6 cellular contexts compared by ENCODE assay signal in genomic region chr3:49812916-49813496, GRCh38. TPM values are rescaled to one million over a fixed set of nuclear protein-coding genes. Genes with fewer than 3 reads are reported as not detected.
A peak's percentile ranks its signal among the peaks of the same experiment; 100 is the strongest.
DNase-seq lines count a peak whose midpoint lies in the region; ATAC-seq and TF ChIP-seq lines count a peak whose summit lies in the region.

No MANE protein-coding gene starts in this region.

- peak overlapping the region; percentile 64 to 65 for H3K27ac ChIP-seq in liver (ENCODE audit: low read depth in 1 of 2, low read length in 2 of 2)

- ATAC-seq in activated T-cell treated with anti-CD3 and anti-CD28 coated beads, Interleukin-2, amount 50 U/mL, for 72 hours (replicated peaks in 1 of 2), result peak; percentile 7 to 8

- H3K27ac Mint-ChIP-seq in activated T-cell treated with anti-CD3 and anti-CD28 coated beads, Interleukin-2, amount 50 U/mL, for 72 hours, result peak overlapping the region; percentile 98

- peak overlapping the region; percentile 45 to 79 (median 51) for H3K4me3 ChIP-seq in liver (ENCODE audit: low read depth in 1 of 3, low read length in 3 of 3)

- H3K9ac ChIP-seq in liver (ENCODE audit: low read depth in 1 of 2, low read length in 2 of 2), result peak overlapping the region in 1 of 2 donors; percentile 79

- peaks cover 24% of the 10 kb centered on the region for H3K4me1 Mint-ChIP-seq in activated T-cell treated with anti-CD3 and anti-CD28 coated beads, Interleukin-2, amount 50 U/mL, for 72 hours (ENCODE audit: low read depth)

- H3K27me3 ChIP-seq in liver (ENCODE audit: control insufficient read depth in 4 of 4, insufficient read depth in 4 of 4, low read length in 3 of 4), result no peaks in the 10 kb centered on the region

- peak overlapping the region; percentile 96 for H3K4me3 Mint-ChIP-seq in activated T-cell treated with anti-CD3 and anti-CD28 coated beads, Interleukin-2, amount 50 U/mL, for 72 hours

- TF ChIP-seq RAD21 in liver (IDR thresholded peaks at IDR 0.05), result no peak

- H3K36me3 ChIP-seq in liver (ENCODE audit: control insufficient read depth in 4 of 4, insufficient read depth in 3 of 4, low read depth in 1 of 4, low read length in 3 of 4), result peaks cover 2 to 16% (median 10%) of the 10 kb centered on the region in 4 donors

- H3K27me3 Mint-ChIP-seq in activated T-cell treated with anti-CD3 and anti-CD28 coated beads, Interleukin-2, amount 50 U/mL, for 72 hours (ENCODE audit: low read depth), result no peaks in the 10 kb centered on the region

- DNase-seq in AG20443 (ENCODE audit: low spot score), result peak; percentile 49
- DNase-seq in activated T-cell treated with anti-CD3 and anti-CD28 coated beads, Interleukin-2, amount 50 U/mL, for 72 hours, result no peak
- DNase-seq in HPDE6-E6E7 (ENCODE audit: extremely low spot score), result no peak
- DNase-seq in epidermal melanocyte (ENCODE audit: insufficient read length, low spot score), result no peak
- DNase-seq in NCI-H748 treated with DMSO at 0.1 percent for 48 hours (lab: John Stamatoyannopoulos, UW), result no peak

- WGBS in liver, result 43% methylated on average over 9 of the region's 9 CpGs

- no peaks in the 10 kb centered on the region for H3K9me3 Mint-ChIP-seq in activated T-cell treated with anti-CD3 and anti-CD28 coated beads, Interleukin-2, amount 50 U/mL, for 72 hours

- H3K4me1 ChIP-seq in liver (ENCODE audit: control insufficient read depth in 4 of 4, insufficient read depth in 4 of 4, low read length in 3 of 4), result peaks cover 0 to 37% (median 19%) of the 10 kb centered on the region in 4 donors

- no peak for TF ChIP-seq CTCF in liver (IDR thresholded peaks at IDR 0.05; ENCODE audit: low read depth, low read length, missing input control)

- no peaks in the 10 kb centered on the region for H3K9me3 ChIP-seq in liver (ENCODE audit: control insufficient read depth in 4 of 4, low read length in 3 of 4)

- H3K36me3 Mint-ChIP-seq in activated T-cell treated with anti-CD3 and anti-CD28 coated beads, Interleukin-2, amount 50 U/mL, for 72 hours (ENCODE audit: insufficient read depth in 2 of 2), result no peaks in the 10 kb centered on the region

TF ChIP-seq in liver, 16 proteins besides CTCF, POLR2A, EP300 and RAD21:
- TF ChIP-seq HNF4A (conservative IDR thresholded peaks at IDR 0.05) (no peak), TAF1 (conservative IDR thresholded peaks at IDR 0.05) (no peak), SP1 (IDR thresholded peaks at IDR 0.05) (no peak), MAX (IDR thresholded peaks at IDR 0.05) (no peak), JUND (IDR thresholded peaks at IDR 0.05) (no peak), EGR1 (IDR thresholded peaks at IDR 0.05; ENCODE audit: low read depth in 2 of 2) (no peak), FOXA1 (IDR thresholded peaks at IDR 0.05) (no peak), YY1 (IDR thresholded peaks at IDR 0.05) (no peak), NR2F2 (IDR thresholded peaks at IDR 0.05) (no peak), ZBTB33 (IDR thresholded peaks at IDR 0.05) (no peak), HNF4G (IDR thresholded peaks at IDR 0.05) (no peak)

RNA-seq across cellular contexts. Expression of gene UBA7, which starts 0.7 kb away (rescaled TPM):
- 10 to 100 TPM; 93.5 to 98.6 TPM for total RNA-seq in activated T-cell treated with anti-CD3 and anti-CD28 coated beads, Interleukin-2, amount 50 U/mL, for 72 hours
- 10 to 100 TPM; 15.8 to 29.5 TPM for total RNA-seq in liver
- 10 to 100 TPM; 14.6 TPM for polyA plus RNA-seq in liver

RNA-seq across cellular contexts. Expression of gene INKA1, which starts 9.9 kb away (rescaled TPM):
- total RNA-seq in activated T-cell treated with anti-CD3 and anti-CD28 coated beads, Interleukin-2, amount 50 U/mL, for 72 hours, result 1 to 10 TPM; 1.2 to 1.5 TPM
- total RNA-seq in liver, result 1 to 10 TPM in 1 of 2 donors, under 1 TPM in 1; 0.84 to 4.2 TPM
- 1 to 10 TPM; 1.2 TPM for polyA plus RNA-seq in liver

RNA-seq across cellular contexts. Expression of gene CDHR4, which starts 13.3 kb away (rescaled TPM):
- under 1 TPM in 1 of 2 donors, not detected in 1; 0.39 TPM for total RNA-seq in activated T-cell treated with anti-CD3 and anti-CD28 coated beads, Interleukin-2, amount 50 U/mL, for 72 hours
- not detected for total RNA-seq in liver
- not detected for polyA plus RNA-seq in liver

RNA-seq across cellular contexts. Expression of gene IP6K1, which starts 26.7 kb away (rescaled TPM):
- 10 to 100 TPM; 36.5 to 37.4 TPM for total RNA-seq in activated T-cell treated with anti-CD3 and anti-CD28 coated beads, Interleukin-2, amount 50 U/mL, for 72 hours
- 10 to 100 TPM; 22.9 to 32.3 TPM for total RNA-seq in liver
- polyA plus RNA-seq in liver, result 10 to 100 TPM in 1 of 2 donors, 1 to 10 TPM in 1; 6.6 to 13.2 TPM

RNA-seq across cellular contexts. Expression of gene TRAIP, which starts 43.4 kb away (rescaled TPM):
- 10 to 100 TPM; 28.0 to 47.2 TPM for total RNA-seq in activated T-cell treated with anti-CD3 and anti-CD28 coated beads, Interleukin-2, amount 50 U/mL, for 72 hours
- total RNA-seq in liver, result 1 to 10 TPM in 1 of 2 donors, under 1 TPM in 1; 0.42 to 7.9 TPM
- under 1 TPM; 0.47 to 0.81 TPM for polyA plus RNA-seq in liver
